8 cellular contexts compared by ENCODE assay signal in genomic region chr16:69726313-69727060, GRCh38. TPM values are rescaled to one million over a fixed set of nuclear protein-coding genes. Genes with fewer than 3 reads are reported as not detected.
DNase-seq lines count a peak whose midpoint lies in the region; ATAC-seq and TF ChIP-seq lines count a peak whose summit lies in the region.

Gene NQO1, minus strand, starts transcription at chr16:69726560. Its CDS starts 121 bp downstream, at chr16:69726439.

- H3K27me3 Mint-ChIP-seq in CD14-positive monocyte (ENCODE audit: low read depth in 3 of 3): peaks cover 1 to 2% (median 1%) of the 10 kb centered on the region in 3 donors
- H3K27me3 Mint-ChIP-seq in effector memory CD8-positive, alpha-beta T cell: no peaks in the 10 kb centered on the region
- H3K27me3 Mint-ChIP-seq in memory B cell: no peaks in the 10 kb centered on the region

- H3K4me3 Mint-ChIP-seq in CD14-positive monocyte (peak within 1 kb of the TSS; percentile 91 to 98), memory B cell (peak within 1 kb of the TSS; percentile 91)
- peak within 1 kb of the TSS; percentile 96 to 97 for H3K4me3 Mint-ChIP-seq in effector memory CD8-positive, alpha-beta T cell

- CTCF ChIA-PET in activated CD8-positive, alpha-beta memory T cell treated with anti-CD3 and anti-CD28 coated beads for 36 hours (lab: Charles Lee): interaction anchor here (0.7 to 2.7 kb wide), 3 partner anchors 18 to 28 kb away, joined by 3 to 15 read pairs (median 4); partner anchors contain the start of gene NOB1

- H3K9me3 Mint-ChIP-seq in CD14-positive monocyte (no peaks in the 10 kb centered on the region), memory B cell (no peaks in the 10 kb centered on the region)
- H3K9me3 Mint-ChIP-seq in effector memory CD8-positive, alpha-beta T cell: no peaks in the 10 kb centered on the region

- H3K36me3 Mint-ChIP-seq in CD14-positive monocyte (no peaks in the 10 kb centered on the region), memory B cell (no peaks in the 10 kb centered on the region)
- peaks cover 11% of the 10 kb centered on the region for H3K36me3 Mint-ChIP-seq in effector memory CD8-positive, alpha-beta T cell (ENCODE audit: insufficient read depth)

- POLR2A ChIA-PET in activated CD8-positive, alpha-beta memory T cell treated with anti-CD3 and anti-CD28 coated beads for 36 hours (lab: Charles Lee): interaction anchor here (0.7 to 1.3 kb wide), 2 partner anchors 9 to 28 kb away, joined by 4 read pairs; partner anchors contain the start of gene NOB1

- ATAC-seq in GM19351 (IDR thresholded peaks at IDR 0.05; ENCODE audit: unreplicated experiment) (peak; percentile 99), HG03558 (IDR thresholded peaks at IDR 0.05; ENCODE audit: extremely low read depth, unreplicated experiment) (peak; percentile 91), memory B cell (ENCODE audit: low read depth) (peak; percentile 99)
- peak; percentile 99 for ATAC-seq in effector memory CD8-positive, alpha-beta T cell (replicated peaks)

- DNase-seq in CD14-positive monocyte (ENCODE audit: low spot score) (peak; percentile 82), NCI-H82 treated with DMSO at 0.1 percent for 48 hours (lab: John Stamatoyannopoulos, UW; ENCODE audit: unreplicated experiment) (peak; percentile 82), memory B cell (ENCODE audit: low spot score in 2 of 2) (peak; percentile 76 to 80)
- peak; percentile 79 to 80 (median 79) for DNase-seq in effector memory CD8-positive, alpha-beta T cell
- DNase-seq in stimulated activated CD8-positive, alpha-beta memory T cell treated with anti-CD3 and anti-CD28 coated beads, Interleukin-12 subunit alpha, Interleukin-12 subunit beta, amount 100 ng/mL, for 24 hours (ENCODE audit: extremely low read depth): peak; percentile 75

- H3K4me1 Mint-ChIP-seq in CD14-positive monocyte (peaks cover 30% of the 10 kb centered on the region), memory B cell (peaks cover 11% of the 10 kb centered on the region)
- peaks cover 17% of the 10 kb centered on the region in 2 donors for H3K4me1 Mint-ChIP-seq in effector memory CD8-positive, alpha-beta T cell (ENCODE audit: low read depth in 2 of 2)

- intact Hi-C loops in CD14-positive monocyte (cut with micrococcal nuclease): no loop called here

- no peak for TF ChIP-seq CTCF in CD14-positive monocyte (IDR thresholded peaks at IDR 0.05)

- H3K27ac Mint-ChIP-seq in CD14-positive monocyte (peak within 1 kb of the TSS; percentile 85 to 95 (median 91)), memory B cell (peak within 1 kb of the TSS; percentile 78)
- H3K27ac Mint-ChIP-seq in effector memory CD8-positive, alpha-beta T cell: peak within 1 kb of the TSS; percentile 89 to 94

RNA-seq across cellular contexts. Expression of gene NQO1, which starts in this region (rescaled TPM):
- polyA plus RNA-seq in CD14-positive monocyte: 1 to 10 TPM; 3.0 to 3.9 TPM
- 10 to 100 TPM; 13.4 to 13.7 TPM for total RNA-seq in activated CD8-positive, alpha-beta memory T cell treated with anti-CD3 and anti-CD28 coated beads for 36 hours

Comparison
In these comparisons a context has a peak if more than half of its experiments do, and no peak if none do; other contexts are left out.
1. Peak in every context shown above with its lines: DNase-seq and ATAC-seq.